In the genomic region with DNA sequence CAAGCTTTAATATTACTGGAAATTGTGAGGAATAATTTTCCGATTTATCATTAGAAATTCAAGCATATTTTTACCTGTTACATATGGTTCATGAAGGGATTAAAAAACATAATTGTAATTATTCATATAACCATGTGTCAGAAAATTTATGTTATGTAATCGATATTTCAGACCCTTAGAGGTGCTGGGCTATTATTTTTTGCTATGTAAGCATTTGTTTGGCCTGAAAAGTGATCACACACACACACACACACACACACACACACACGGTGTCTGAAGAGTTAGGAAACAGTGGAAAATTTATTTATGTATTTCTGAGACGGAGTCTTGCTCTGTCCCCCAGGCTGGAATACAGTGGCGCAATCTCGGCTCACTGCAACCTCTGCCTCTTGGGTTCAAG, we compare ENCODE assay signal across 1 cellular context.
TF ChIP-seq lines count a peak whose summit lies in the region.

No MANE protein-coding gene starts in this region.

TF ChIP-seq in IMR-90, 13 proteins besides CTCF, POLR2A, EP300 and RAD21 (continued from another document):
- TF ChIP-seq, protein P1, sequence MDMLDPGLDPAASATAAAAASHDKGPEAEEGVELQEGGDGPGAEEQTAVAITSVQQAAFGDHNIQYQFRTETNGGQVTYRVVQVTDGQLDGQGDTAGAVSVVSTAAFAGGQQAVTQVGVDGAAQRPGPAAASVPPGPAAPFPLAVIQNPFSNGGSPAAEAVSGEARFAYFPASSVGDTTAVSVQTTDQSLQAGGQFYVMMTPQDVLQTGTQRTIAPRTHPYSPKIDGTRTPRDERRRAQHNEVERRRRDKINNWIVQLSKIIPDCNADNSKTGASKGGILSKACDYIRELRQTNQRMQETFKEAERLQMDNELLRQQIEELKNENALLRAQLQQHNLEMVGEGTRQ (IDR thresholded peaks at IDR 0.05; ENCODE audit: low read depth, low read length) = no peak
- no peak for TF ChIP-seq FOS (IDR thresholded peaks at IDR 0.05; ENCODE audit: low read depth, low read length)
